Comparison of ENCODE assay signal across 10 cellular contexts in genomic region chr19:7433456-7433855, GRCh38. TPM values are rescaled to one million over a fixed set of nuclear protein-coding genes. Genes with fewer than 3 reads are reported as not detected.
DNase-seq lines count a peak whose midpoint lies in the region; TF ChIP-seq lines count a peak whose summit lies in the region.
"Not testable (repeated sequence)": the region's sequence is repeated elsewhere in the genome, so short reads cannot be mapped to it uniquely, and the experiment has no call there.
"Had no signal": no experiment of that assay in that cellular context is flagged by ENCODE, and none has a peak within 500 bp of the region (broad histone marks: within the 10 kb centered on the region; RNA-seq: fewer than 3 reads in every experiment).

No MANE protein-coding gene starts in this region.

- H3K4me3 ChIP-seq in fibroblast of mammary gland (ENCODE audit: control insufficient read depth, low read depth, low read length), result not testable (repeated sequence)

- not testable (repeated sequence) for TF ChIP-seq CTCF in fibroblast of mammary gland (conservative IDR thresholded peaks at IDR 0.05; ENCODE audit: control insufficient read depth, insufficient read depth, low read depth, low read length)

- peak; percentile 53 for DNase-seq in AG20443 (ENCODE audit: low spot score)
- DNase-seq in ELR (ENCODE audit: low read depth), result peak; percentile 37
- DNase-seq in HT1080 (ENCODE audit: low read depth), result peak; percentile 8
- DNase-seq in RPMI7951 (ENCODE audit: low read depth), result peak; percentile 16
- DNase-seq in amniotic epithelial cell (ENCODE audit: low read depth), result peak; percentile 70
- DNase-seq in fibroblast of mammary gland (ENCODE audit: low read depth), result peak; percentile 26
- DNase-seq in myocyte (ENCODE audit: low read depth), result peak; percentile 42
- DNase-seq in stromal cell of bone marrow (ENCODE audit: low read depth), result peak; percentile 12

RNA-seq across cellular contexts. Expression of gene PEX11G, which starts 55.4 kb away (rescaled TPM):
- total RNA-seq in HT1080 (2014; rRNA removed; shearing (Covaris generic)), result not detected in 2 replicates
- polyA plus RNA-seq in HT1080 (2015; cell fraction: cytosol; rRNA removed), result 0.73 and 3.1 TPM in 2 replicates
- 1.3 and 2.1 TPM in 2 replicates for polyA plus RNA-seq in HT1080 (2015; cell fraction: nucleus; rRNA removed)
- total RNA-seq in RPMI7951 (2014; rRNA removed; shearing (Covaris generic)), result 0.36 and 3.2 TPM in 2 replicates
- 2.4 and 5.0 TPM in 2 replicates for total RNA-seq in myocyte
- polyA plus RNA-seq in myocyte (2012), result 5.4 TPM
- total RNA-seq: OCI-LY7, SJCRH30 had no signal

Comparison
In these comparisons a context has a peak if more than half of its experiments do, and no peak if none do; other contexts are left out.
1. DNase-seq: peak in every context shown above with its lines; median percentile 70 in amniotic epithelial cell; 53 in AG20443; 42 in myocyte; 37 in ELR; 26 in fibroblast of mammary gland; 16 in RPMI7951; 12 in stromal cell of bone marrow; 8 in HT1080.